Comparison of ENCODE assay signal across 22 cellular contexts in the genomic region with DNA sequence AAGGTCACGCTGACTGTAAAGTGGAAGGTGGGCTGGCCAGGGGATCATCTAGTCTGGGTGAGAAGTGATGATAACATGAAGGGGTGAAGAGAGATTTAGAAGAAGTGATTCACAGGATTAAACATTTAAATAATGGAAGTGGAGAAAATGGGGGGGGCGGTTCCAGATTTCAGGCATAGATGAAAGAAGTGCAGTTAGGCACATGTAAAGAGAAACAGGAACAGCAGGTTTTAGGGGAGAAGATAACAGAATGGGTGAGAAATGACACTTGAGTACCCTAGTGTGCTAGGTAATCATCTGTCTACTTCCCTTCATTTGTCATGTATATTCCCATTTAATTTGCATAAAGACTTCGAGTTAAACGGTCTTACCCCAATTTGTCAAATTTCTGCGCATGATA. TPM values are rescaled to one million over a fixed set of nuclear protein-coding genes. Genes with fewer than 3 reads are reported as not detected.
A peak's percentile ranks its signal among the peaks of the same experiment; 100 is the strongest.
DNase-seq lines count a peak whose midpoint lies in the region; ATAC-seq and TF ChIP-seq lines count a peak whose summit lies in the region.
"Had no signal": no experiment of that assay in that cellular context is flagged by ENCODE, and none has a peak within 500 bp of the region (broad histone marks: within the 10 kb centered on the region; RNA-seq: fewer than 3 reads in every experiment).

No MANE protein-coding gene starts in this region.

- intact Hi-C loops in HCT116 (cut with micrococcal nuclease): no loop called here
- intact Hi-C loops in activated T-helper 2 cell treated with anti-CD3 and anti-CD28 coated beads, Interferon-gamma antibody, Interleukin-2, Interleukin-4, amounts not matched to agents 10 μg/mL and 5 μg/mL and 100 μg/mL, durations not matched to agents 14 hours and 24 hours and 36 hours (cut with micrococcal nuclease): loop anchor here (5.0 kb wide), 1 partner anchor 289 kb away; the partner anchor contains the start of gene KLHL6
- intact Hi-C loops in CD4-positive, alpha-beta memory T cell (cut with micrococcal nuclease): no loop called here

- no peaks in the 10 kb centered on the region for H4K20me1 ChIP-seq in HCT116 (ENCODE audit: insufficient read depth)

- no peak overlapping the region for H3K4me3 ChIP-seq in HCT116 (replicated peaks in 1 of 2; ENCODE audit: low read depth in 1 of 2, low read length in 2 of 2)
- H3K4me3 ChIP-seq in CD4-positive, alpha-beta memory T cell (ENCODE audit: low read length in 2 of 2): no peak overlapping the region
- H3K4me3 ChIP-seq: A549, body of pancreas, GM23248, SJSA1 had no signal

- peaks cover 4% of the 10 kb centered on the region for H3K9me3 Mint-ChIP-seq in activated T-helper 2 cell treated with anti-CD3 and anti-CD28 coated beads, Interferon-gamma antibody, Interleukin-2, Interleukin-4, amounts not matched to agents 10 μg/mL and 5 μg/mL and 100 μg/mL, durations not matched to agents 14 hours and 24 hours and 36 hours
- no peaks in the 10 kb centered on the region for H3K9me3 Mint-ChIP-seq in nephron progenitor cell
- H3K9me3 Mint-ChIP-seq in CD4-positive, alpha-beta memory T cell: no peaks in the 10 kb centered on the region
- H3K9me3 Mint-ChIP-seq: activated B cell treated with CpG ODN at 0.5 μM for 24 hours; activated naive CD4-positive, alpha-beta T cell treated with anti-CD3 and anti-CD28 coated beads, Interleukin-2, amount 10 ng/mL, durations not matched to agents 7 days and 5 days; naive thymus-derived CD8-positive, alpha-beta T cell had no signal

- peaks cover 13 to 51% of the 10 kb centered on the region in 2 experiments for H3K4me1 ChIP-seq in HCT116 (ENCODE audit: control insufficient read depth in 1 of 2, insufficient read depth in 2 of 2, low read length in 2 of 2)
- H3K4me1 ChIP-seq in CD4-positive, alpha-beta memory T cell (ENCODE audit: insufficient read depth, low read length): no peaks in the 10 kb centered on the region

- TF ChIP-seq CTCF in HCT116 (IDR thresholded peaks at IDR 0.05 in 2 of 3, conservative IDR thresholded peaks at IDR 0.05 in 1 of 3; ENCODE audit: borderline replicate concordance in 1 of 3, insufficient read depth in 1 of 3, low read depth in 2 of 3, low read length in 2 of 3) (no peak), nephron progenitor cell (IDR thresholded peaks at IDR 0.05) (no peak)

- H3K27me3 ChIP-seq in HCT116 (ENCODE audit: insufficient read depth, low read length): no peaks in the 10 kb centered on the region
- H3K27me3 ChIP-seq in CD4-positive, alpha-beta memory T cell (ENCODE audit: insufficient read depth, low read length): no peaks in the 10 kb centered on the region
- H3K27me3 ChIP-seq: body of pancreas, SJSA1 had no signal

- no TSS peak for BruUV-seq in HCT116 (replicated peaks; lab: Mats Ljungman, UMichigan)

- no peak for TF ChIP-seq RAD21 in HCT116 (IDR thresholded peaks at IDR 0.05; ENCODE audit: low read depth)

- ATAC-seq in HCT116: no peak
- ATAC-seq: A549; body of pancreas; naive thymus-derived CD8-positive, alpha-beta T cell; Panc1 had no signal

- peak; percentile 10 for DNase-seq in NCI-H748 (lab: John Stamatoyannopoulos, UW; ENCODE audit: unreplicated experiment)
- no peak for DNase-seq in NCI-H748 treated with DMSO at 0.1 percent for 48 hours (lab: John Stamatoyannopoulos, UW)
- no peak for DNase-seq in HCT116 (ENCODE audit: low read depth, low spot score)
- DNase-seq in activated T-helper 2 cell treated with anti-CD3 and anti-CD28 coated beads, Interferon-gamma antibody, Interleukin-2, Interleukin-4, amounts not matched to agents 10 μg/mL and 5 μg/mL and 100 μg/mL, durations not matched to agents 14 hours and 24 hours and 36 hours (ENCODE audit: low spot score): no peak
- DNase-seq in nephron progenitor cell: no peak
- no peak for DNase-seq in NCI-H345 treated with DMSO at 0.1 percent for 48 hours (lab: John Stamatoyannopoulos, UW; ENCODE audit: unreplicated experiment)
- no peak for DNase-seq in CD4-positive, alpha-beta memory T cell
- no peak for DNase-seq in T1000 (lab: John Stamatoyannopoulos, UW)
- DNase-seq: activated B cell treated with CpG ODN at 0.5 μM for 24 hours; activated naive CD4-positive, alpha-beta T cell treated with anti-CD3 and anti-CD28 coated beads, Interleukin-2, amount 10 ng/mL, durations not matched to agents 7 days and 5 days; body of pancreas; GDM1; GM23248; hippocampal formation; mesenchymal stem cell; naive thymus-derived CD8-positive, alpha-beta T cell; NCI-H1105 treated with DMSO at 0.1 percent for 48 hours; NCI-H2171 treated with DMSO at 0.1 percent for 48 hours; T-helper 2 cell had no signal

- H3K27ac Mint-ChIP-seq in activated T-helper 2 cell treated with anti-CD3 and anti-CD28 coated beads, Interferon-gamma antibody, Interleukin-2, Interleukin-4, amounts not matched to agents 10 μg/mL and 5 μg/mL and 100 μg/mL, durations not matched to agents 14 hours and 24 hours and 36 hours: peak overlapping the region; percentile 65
- H3K27ac Mint-ChIP-seq in nephron progenitor cell: peak overlapping the region; percentile 57
- no peak overlapping the region for H3K27ac Mint-ChIP-seq in CD4-positive, alpha-beta memory T cell
- H3K27ac Mint-ChIP-seq: activated B cell treated with CpG ODN at 0.5 μM for 24 hours; activated naive CD4-positive, alpha-beta T cell treated with anti-CD3 and anti-CD28 coated beads, Interleukin-2, amount 10 ng/mL, durations not matched to agents 7 days and 5 days; naive thymus-derived CD8-positive, alpha-beta T cell had no signal

- RAD21 ChIA-PET in HCT116 (lab: Charles Lee; ENCODE audit: low non-redundant PET in 1 of 2, low total read pairs in 2 of 2, uncharacterized antibody in 2 of 2, unreplicated experiment in 2 of 2): no interaction called here

- H3K4me1 Mint-ChIP-seq in activated T-helper 2 cell treated with anti-CD3 and anti-CD28 coated beads, Interferon-gamma antibody, Interleukin-2, Interleukin-4, amounts not matched to agents 10 μg/mL and 5 μg/mL and 100 μg/mL, durations not matched to agents 14 hours and 24 hours and 36 hours (ENCODE audit: low read depth): peaks cover 7% of the 10 kb centered on the region
- peaks cover 15% of the 10 kb centered on the region for H3K4me1 Mint-ChIP-seq in nephron progenitor cell
- no peaks in the 10 kb centered on the region for H3K4me1 Mint-ChIP-seq in CD4-positive, alpha-beta memory T cell
- H3K4me1 Mint-ChIP-seq: activated B cell treated with CpG ODN at 0.5 μM for 24 hours had no signal

- H3K9me3 ChIP-seq in HCT116 (ENCODE audit: control insufficient read depth in 1 of 2, insufficient read depth in 1 of 2, low read depth in 1 of 2, low read length in 2 of 2): no peaks in the 10 kb centered on the region
- H3K9me3 ChIP-seq in CD4-positive, alpha-beta memory T cell (ENCODE audit: control insufficient read depth in 1 of 2, low read length in 2 of 2): no peaks in the 10 kb centered on the region
- H3K9me3 ChIP-seq: A549, body of pancreas, SJSA1 had no signal

- POLR2A ChIA-PET in HCT116 (lab: Charles Lee): no interaction called here
- POLR2A ChIA-PET in CD4-positive, alpha-beta memory T cell (lab: Charles Lee; ENCODE audit: partially characterized antibody): no interaction called here

- H3K36me3 Mint-ChIP-seq in activated T-helper 2 cell treated with anti-CD3 and anti-CD28 coated beads, Interferon-gamma antibody, Interleukin-2, Interleukin-4, amounts not matched to agents 10 μg/mL and 5 μg/mL and 100 μg/mL, durations not matched to agents 14 hours and 24 hours and 36 hours (ENCODE audit: low read depth): peaks cover 52% of the 10 kb centered on the region
- peaks cover 32% of the 10 kb centered on the region for H3K36me3 Mint-ChIP-seq in nephron progenitor cell (ENCODE audit: low read depth)
- peaks cover 1 to 25% of the 10 kb centered on the region in 2 donors for H3K36me3 Mint-ChIP-seq in CD4-positive, alpha-beta memory T cell
- H3K36me3 Mint-ChIP-seq: activated naive CD4-positive, alpha-beta T cell treated with anti-CD3 and anti-CD28 coated beads, Interleukin-2, amount 10 ng/mL, durations not matched to agents 7 days and 5 days; naive thymus-derived CD8-positive, alpha-beta T cell had no signal

- TF ChIP-seq POLR2A in HCT116 (IDR thresholded peaks at IDR 0.05; ENCODE audit: borderline replicate concordance, extremely low read depth, insufficient read depth, insufficient read length): no peak

- no peaks in the 10 kb centered on the region for H3K9me2 ChIP-seq in HCT116 (ENCODE audit: insufficient read depth)

- H3K27ac ChIP-seq in HCT116 (ENCODE audit: low read depth, low read length): no peak overlapping the region
- no peak overlapping the region for H3K27ac ChIP-seq in CD4-positive, alpha-beta memory T cell (ENCODE audit: low read depth, low read length)
- H3K27ac ChIP-seq: A549, body of pancreas, GM23248, SJSA1 had no signal

- 0 out of 2 replicates have a peak overlapping the region, but pooled peaks have one; percentile 5 for H3K4me2 ChIP-seq in HCT116 (ENCODE audit: low read length)
- H3K4me2 ChIP-seq: A549 had no signal

- no peak overlapping the region for H3K9ac ChIP-seq in HCT116 (ENCODE audit: low read length)
- H3K9ac ChIP-seq: GM23248 had no signal

- peaks cover 2 to 12% of the 10 kb centered on the region in 2 experiments; a peak in 2 of 4 replicates for H3K36me3 ChIP-seq in HCT116 (ENCODE audit: control insufficient read depth in 1 of 2, insufficient read depth in 2 of 2, low read length in 2 of 2)
- no peaks in the 10 kb centered on the region for H3K36me3 ChIP-seq in CD4-positive, alpha-beta memory T cell (ENCODE audit: insufficient read depth, low read length)
- H3K36me3 ChIP-seq: SJSA1 had no signal

- H3K79me2 ChIP-seq in HCT116 (ENCODE audit: insufficient read depth, low read length): peaks cover 65% of the 10 kb centered on the region

- peak overlapping the region; percentile 30 for H3K4me3 Mint-ChIP-seq in activated T-helper 2 cell treated with anti-CD3 and anti-CD28 coated beads, Interferon-gamma antibody, Interleukin-2, Interleukin-4, amounts not matched to agents 10 μg/mL and 5 μg/mL and 100 μg/mL, durations not matched to agents 14 hours and 24 hours and 36 hours (ENCODE audit: low read depth)
- H3K4me3 Mint-ChIP-seq in nephron progenitor cell: no peak overlapping the region
- no peak overlapping the region for H3K4me3 Mint-ChIP-seq in CD4-positive, alpha-beta memory T cell
- H3K4me3 Mint-ChIP-seq: activated B cell treated with CpG ODN at 0.5 μM for 24 hours; activated naive CD4-positive, alpha-beta T cell treated with anti-CD3 and anti-CD28 coated beads, Interleukin-2, amount 10 ng/mL, durations not matched to agents 7 days and 5 days; naive thymus-derived CD8-positive, alpha-beta T cell had no signal

- no peaks in the 10 kb centered on the region for H3K27me3 Mint-ChIP-seq in activated T-helper 2 cell treated with anti-CD3 and anti-CD28 coated beads, Interferon-gamma antibody, Interleukin-2, Interleukin-4, amounts not matched to agents 10 μg/mL and 5 μg/mL and 100 μg/mL, durations not matched to agents 14 hours and 24 hours and 36 hours (ENCODE audit: low read depth)
- H3K27me3 Mint-ChIP-seq in nephron progenitor cell (ENCODE audit: low read depth, poor library complexity): no peaks in the 10 kb centered on the region
- H3K27me3 Mint-ChIP-seq in CD4-positive, alpha-beta memory T cell: peaks cover 0 to 2% of the 10 kb centered on the region in 2 donors
- H3K27me3 Mint-ChIP-seq: activated naive CD4-positive, alpha-beta T cell treated with anti-CD3 and anti-CD28 coated beads, Interleukin-2, amount 10 ng/mL, durations not matched to agents 7 days and 5 days had no signal

- no peak overlapping the region for H2AFZ ChIP-seq in HCT116 (ENCODE audit: low read depth, low read length, poor library complexity, severe bottlenecking)
- H2AFZ ChIP-seq: GM23248 had no signal

- CTCF ChIA-PET in HCT116 (lab: Charles Lee): no interaction called here
- CTCF ChIA-PET in CD4-positive, alpha-beta memory T cell (lab: Charles Lee; ENCODE audit: partially characterized antibody): no interaction called here

RNA-seq across cellular contexts. Expression of gene B3GNT5, which starts 15.3 kb away (rescaled TPM):
- total RNA-seq in HCT116 (2021; ENCODE audit: unreplicated experiment): 25.3 TPM
- 9.6 and 9.7 TPM in 2 replicates for polyA plus RNA-seq in HCT116 (2012)
- total RNA-seq in activated T-helper 2 cell treated with anti-CD3 and anti-CD28 coated beads, Interferon-gamma antibody, Interleukin-2, Interleukin-4, amounts not matched to agents 10 μg/mL and 5 μg/mL and 100 μg/mL, durations not matched to agents 14 hours and 24 hours and 36 hours: 41.0 and 41.7 TPM in 2 replicates
- total RNA-seq in CD4-positive, alpha-beta memory T cell: under 1 TPM; 0.25 to 0.41 TPM
- under 1 TPM; 0.08 to 0.53 TPM for polyA plus RNA-seq in CD4-positive, alpha-beta memory T cell
- total RNA-seq: naive thymus-derived CD8-positive, alpha-beta T cell had no signal
- polyA plus RNA-seq: naive thymus-derived CD8-positive, alpha-beta T cell had no signal

Comparison
In these comparisons a context has a peak if more than half of its experiments do, and no peak if none do; other contexts are left out.
1. H3K27ac Mint-ChIP-seq: peak in activated T-helper 2 cell treated with anti-CD3 and anti-CD28 coated beads, Interferon-gamma antibody, Interleukin-2, Interleukin-4, amounts not matched to agents 10 μg/mL and 5 μg/mL and 100 μg/mL, durations not matched to agents 14 hours and 24 hours and 36 hours (single experiment) and nephron progenitor cell (single experiment); none in CD4-positive, alpha-beta memory T cell (0 of 7).
2. RNA of gene B3GNT5, which starts 15.3 kb away (total RNA-seq): 41.0 to 41.7 TPM in activated T-helper 2 cell treated with anti-CD3 and anti-CD28 coated beads, Interferon-gamma antibody, Interleukin-2, Interleukin-4, amounts not matched to agents 10 μg/mL and 5 μg/mL and 100 μg/mL, durations not matched to agents 14 hours and 24 hours and 36 hours and 25.3 TPM in HCT116 (single experiment); 0.25 to 0.41 TPM in CD4-positive, alpha-beta memory T cell; every median in the first group is over 10 times any median in the second.